4 cellular contexts compared by ENCODE assay signal in genomic region chr1:62694479-62694878, GRCh38. TPM values are rescaled to one million over a fixed set of nuclear protein-coding genes. Genes with fewer than 3 reads are reported as not detected.
DNase-seq lines count a peak whose midpoint lies in the region; ATAC-seq, FAIRE-seq and TF ChIP-seq lines count a peak whose summit lies in the region.
"Not testable (repeated sequence)": the region's sequence is repeated elsewhere in the genome, so short reads cannot be mapped to it uniquely, and the experiment has no call there.

No MANE protein-coding gene starts in this region.

- not testable (repeated sequence) for TF ChIP-seq POLR2A in K562 (conservative IDR thresholded peaks at IDR 0.05); HepG2 (IDR thresholded peaks at IDR 0.05; ENCODE audit: insufficient read depth in 1 of 2, low read depth in 2 of 2, low read length in 2 of 2)

- BruUV-seq in K562 (replicated peaks; lab: Mats Ljungman, UMichigan); HepG2 (replicated peaks; lab: Mats Ljungman, UMichigan): not testable (repeated sequence)

- not testable (repeated sequence) for H3K9me1 ChIP-seq in K562 (ENCODE audit: control insufficient read depth, insufficient read depth, low read length)

- H3K27ac ChIP-seq in SK-N-MC, result peak overlapping the region; percentile 47; the same call in 1 of the 2 replicates
- H3K27ac ChIP-seq in K562 (ENCODE audit: extremely low read depth, low read depth, low read length); HepG2 (ENCODE audit: extremely low read length, insufficient read depth, low read length): not testable (repeated sequence)

- CTCF ChIA-PET in K562 (lab: Yijun Ruan, JAX; ENCODE audit: low intra/inter-chr PET ratio); HepG2 (lab: Yijun Ruan, JAX; ENCODE audit: low intra/inter-chr PET ratio, low total read pairs): not testable (repeated sequence)

- H3K27me3 ChIP-seq in K562 (ENCODE audit: control insufficient read depth in 2 of 2, insufficient read depth in 2 of 2, low read length in 2 of 2); HepG2 (ENCODE audit: control insufficient read depth in 1 of 2, insufficient read depth in 2 of 2, low read length in 2 of 2): not testable (repeated sequence)

- intact Hi-C loops in K562 (cut with micrococcal nuclease); HepG2 (cut with micrococcal nuclease; ENCODE audit: unreplicated experiment): not testable (repeated sequence)

- H3K36me3 ChIP-seq in SK-N-MC (ENCODE audit: insufficient read depth, low read length), result peaks cover 11% of the 10 kb centered on the region
- H3K36me3 ChIP-seq in K562 (ENCODE audit: control insufficient read depth, insufficient read depth, low read length); HepG2 (replicated peaks in 1 of 2; ENCODE audit: control insufficient read depth in 1 of 2, insufficient read depth in 2 of 2, low read length in 2 of 2): not testable (repeated sequence)

- not testable (repeated sequence) for FAIRE-seq in K562 (lab: Jason Lieb, UNC); HepG2 (lab: Jason Lieb, UNC)

- TF ChIP-seq EP300 in K562 (IDR thresholded peaks at IDR 0.05; ENCODE audit: low read length); HepG2 (IDR thresholded peaks at IDR 0.05; ENCODE audit: low read depth in 2 of 2, low read length in 2 of 2); HepG2 (CRISPR knock-in tag; IDR thresholded peaks at IDR 0.05; ENCODE audit: borderline replicate concordance): not testable (repeated sequence)

- WGBS in K562 (ENCODE audit: insufficient coverage, low coverage, missing lambda C conversion rate), result 20% methylated on average over 7 of the region's 7 CpGs
- WGBS in HepG2 (ENCODE audit: low lambda C conversion rate), result 96% methylated on average over 7 of the region's 7 CpGs

- H3K9me3 ChIP-seq in SK-N-MC (ENCODE audit: low read depth, low read length); K562 (replicated peaks; ENCODE audit: control insufficient read depth, insufficient read depth, low read depth, low read length); HepG2 (ENCODE audit: low read length): not testable (repeated sequence)

- H4K20me1 ChIP-seq in K562 (replicated peaks; ENCODE audit: control insufficient read depth, insufficient read depth, low read length); HepG2 (ENCODE audit: insufficient read depth, low read length): not testable (repeated sequence)

- in situ Hi-C loops in K562 (cut with MboI); HepG2 (cut with HindIII; ENCODE audit: extremely low pct_ligation_motif_present, low pct_unique_long_range_greater_than_20kb): not testable (repeated sequence)

- not testable (repeated sequence) for H3K9ac ChIP-seq in SK-N-MC (ENCODE audit: insufficient read length); K562 (ENCODE audit: insufficient read depth in 1 of 2, low read depth in 2 of 2, low read length in 2 of 2); HepG2 (ENCODE audit: insufficient read depth, low read depth, low read length)

- TF ChIP-seq RAD21 in K562 (CRISPR knock-in tag; conservative IDR thresholded peaks at IDR 0.05 in 1 of 2, IDR thresholded peaks at IDR 0.05 in 1 of 2); HepG2 (CRISPR knock-in tag; IDR thresholded peaks at IDR 0.05): not testable (repeated sequence)

- not testable (repeated sequence) for TF ChIP-seq CTCF in K562 (IDR thresholded peaks at IDR 0.05 in 2 of 3, conservative IDR thresholded peaks at IDR 0.05 in 1 of 3; ENCODE audit: insufficient read depth in 2 of 3, low read depth in 1 of 3, low read length in 3 of 3); HepG2 (CRISPR knock-in tag; IDR thresholded peaks at IDR 0.05)

- POLR2A ChIA-PET in K562 (lab: Yijun Ruan, JAX); HepG2 (lab: Yijun Ruan, JAX): not testable (repeated sequence)

- not testable (repeated sequence) for H3K4me3 ChIP-seq in SK-N-MC; K562; HepG2 (replicated peaks in 1 of 3; ENCODE audit: insufficient read depth in 1 of 3, low read depth in 2 of 3, low read length in 3 of 3)

- ATAC-seq in K562, HepG2: not testable (repeated sequence)

- H3K4me2 ChIP-seq in K562 (ENCODE audit: insufficient read depth, low read length); HepG2 (ENCODE audit: low read depth, low read length): not testable (repeated sequence)

- H2AFZ ChIP-seq in K562 (ENCODE audit: low read depth, low read length); HepG2 (ENCODE audit: low read length): not testable (repeated sequence)

- H3K4me1 ChIP-seq in K562 (replicated peaks in 1 of 2; ENCODE audit: control insufficient read depth in 2 of 2, insufficient read depth in 2 of 2, low read length in 2 of 2), result peaks cover 4 to 14% of the 10 kb centered on the region in 2 experiments; a peak in 2 of 5 replicates
- H3K4me1 ChIP-seq in HepG2 (ENCODE audit: insufficient read depth, low read length), result peaks cover 55% of the 10 kb centered on the region

- peak; percentile 7 for DNase-seq in HT1080 (ENCODE audit: low read depth)
- DNase-seq in SK-N-MC (ENCODE audit: low read depth, low spot score); K562 (ENCODE audit: extremely low read depth in 1 of 4, low spot score in 3 of 4); HepG2 (ENCODE audit: low spot score): not testable (repeated sequence)

- not testable (repeated sequence) for H3K79me2 ChIP-seq in K562 (ENCODE audit: control insufficient read depth, insufficient read depth, low read length)
- H3K79me2 ChIP-seq in HepG2 (ENCODE audit: insufficient read depth, low read length), result peaks cover 31% of the 10 kb centered on the region

TF ChIP-seq in K562, 482 proteins besides CTCF, POLR2A, EP300 and RAD21:
- peak; percentile 92 for TF ChIP-seq ZNF431 (CRISPR knock-in tag; IDR thresholded peaks at IDR 0.05)
- peak; percentile 27 for TF ChIP-seq ZFP36 (IDR thresholded peaks at IDR 0.05; ENCODE audit: low read depth, low read length, partially characterized antibody)

TF ChIP-seq in HepG2, 621 proteins besides CTCF, POLR2A, EP300 and RAD21:
- TF ChIP-seq ZNF431 (CRISPR knock-in tag; IDR thresholded peaks at IDR 0.05; ENCODE audit: borderline replicate concordance, low read depth), result 0 out of 2 replicates have a peak, but pooled peaks have one; percentile 51

RNA-seq across cellular contexts. Expression of gene DOCK7, which starts 6.3 kb away (rescaled TPM):
- 47.4 and 53.4 TPM in 2 replicates for total RNA-seq in HT1080 (2014; rRNA removed; shearing (Covaris generic))
- 19.6 and 35.1 TPM in 2 replicates for polyA plus RNA-seq in HT1080 (2015; cell fraction: cytosol; rRNA removed)
- 55.6 and 66.4 TPM in 2 replicates for polyA plus RNA-seq in HT1080 (2015; cell fraction: nucleus; rRNA removed)
- total RNA-seq in K562 (2011; cell fraction: chromatin; rRNA removed; ENCODE audit: low replicate concordance), result 14.7 and 55.2 TPM in 2 replicates
- total RNA-seq in K562 (2011; cell fraction: nucleolus; rRNA removed), result 14.5 and 15.5 TPM in 2 replicates
- total RNA-seq in K562 (2011; cell fraction: nucleoplasm; rRNA removed), result 19.6 and 36.0 TPM in 2 replicates
- total RNA-seq in K562 (2014; rRNA removed), result 16.4 and 29.3 TPM in 2 replicates
- total RNA-seq in K562 (2014; rRNA removed; fragmentation: Illumina TruSeq; extraction: Trizol), result 12.7 and 16.0 TPM in 2 replicates
- 18.1 and 21.8 TPM in 2 replicates for total RNA-seq in K562 (2015; rRNA removed; fragmentation: Illumina TruSeq; extraction: Trizol)
- total RNA-seq in K562 (2021), result 12.6 and 18.2 TPM in 2 replicates
- polyA plus RNA-seq in K562 (2011; rRNA removed), result 12.5 and 16.4 TPM in 2 replicates
- polyA plus RNA-seq in K562 (2011; cell fraction: cytosol; rRNA removed), result 3.0 and 7.4 TPM in 2 replicates
- 12.2 and 21.1 TPM in 2 replicates for polyA plus RNA-seq in K562 (2011; cell fraction: nucleus; rRNA removed)
- polyA plus RNA-seq in K562 (2012), result 14.6 and 22.3 TPM in 2 replicates
- 20.9 and 35.1 TPM in 2 replicates for polyA plus RNA-seq in K562 (2014; fragmentation: Illumina TruSeq; extraction: Trizol)
- polyA plus RNA-seq in K562 (2014; fragmentation: Nextera tagmentation; extraction: Ambion mirVana), result 10 to 100 TPM in 1 of 2 experiments, 1 to 10 TPM in 1; 4.9 to 10.6 TPM
- 7.7 and 10.1 TPM in 2 replicates for polyA plus RNA-seq in K562 (2014; rRNA removed)
- 57.3 and 79.6 TPM in 2 replicates for polyA minus RNA-seq in K562 (2011; rRNA and poly(A)+ RNA removed)
- polyA minus RNA-seq in K562 (2011; cell fraction: cytosol; rRNA and poly(A)+ RNA removed), result 15.4 and 16.5 TPM in 2 replicates
- polyA minus RNA-seq in K562 (2011; cell fraction: nucleus; rRNA and poly(A)+ RNA removed), result 28.9 and 46.7 TPM in 2 replicates
- total RNA-seq in HepG2 (2016; rRNA removed; fragmentation: Illumina TruSeq; extraction: Trizol), result 45.7 and 86.5 TPM in 2 replicates
- 46.8 and 74.6 TPM in 2 replicates for total RNA-seq in HepG2 (2016; cell fraction: cytosol; rRNA removed; fragmentation: Illumina TruSeq; extraction: Trizol; ENCODE audit: low read depth)
- total RNA-seq in HepG2 (2016; cell fraction: insoluble cytoplasmic fraction; rRNA removed; fragmentation: Illumina TruSeq; extraction: Trizol), result 45.2 and 92.2 TPM in 2 replicates
- total RNA-seq in HepG2 (2016; cell fraction: membrane; rRNA removed; fragmentation: Illumina TruSeq; extraction: Trizol), result 21.4 and 37.0 TPM in 2 replicates
- 59.1 and 70.9 TPM in 2 replicates for total RNA-seq in HepG2 (2016; cell fraction: nucleus; rRNA removed; fragmentation: Illumina TruSeq; extraction: Trizol)
- polyA plus RNA-seq in HepG2 (2011; rRNA removed), result 63.7 and 67.2 TPM in 2 replicates
- 19.3 and 26.1 TPM in 2 replicates for polyA plus RNA-seq in HepG2 (2011; cell fraction: cytosol; rRNA removed)
- polyA plus RNA-seq in HepG2 (2011; cell fraction: nucleus; rRNA removed), result 30.9 and 36.5 TPM in 2 replicates
- polyA plus RNA-seq in HepG2 (2012), result 54.6 and 80.6 TPM in 2 replicates
- 54.4 and 111 TPM in 2 replicates for polyA plus RNA-seq in HepG2 (2016; cell fraction: cytosol; fragmentation: Illumina TruSeq; extraction: Trizol; ENCODE audit: low read depth)
- 56.4 and 65.2 TPM in 2 replicates for polyA plus RNA-seq in HepG2 (2016; cell fraction: insoluble cytoplasmic fraction; fragmentation: Illumina TruSeq; extraction: Trizol; ENCODE audit: low read depth)
- polyA plus RNA-seq in HepG2 (2016; cell fraction: membrane; fragmentation: Illumina TruSeq; extraction: Trizol; ENCODE audit: low read depth), result 31.9 and 34.2 TPM in 2 replicates
- 38.7 and 80.4 TPM in 2 replicates for polyA plus RNA-seq in HepG2 (2016; cell fraction: nucleus; fragmentation: Illumina TruSeq; extraction: Trizol; ENCODE audit: insufficient read depth, low read depth)
- 19.1 and 113 TPM in 2 replicates for polyA minus RNA-seq in HepG2 (2011; rRNA and poly(A)+ RNA removed; ENCODE audit: low replicate concordance)
- polyA minus RNA-seq in HepG2 (2011; cell fraction: cytosol; rRNA and poly(A)+ RNA removed), result 121 and 128 TPM in 2 replicates
- 289 and 321 TPM in 2 replicates for polyA minus RNA-seq in HepG2 (2011; cell fraction: nucleus; rRNA and poly(A)+ RNA removed)
